Comparison of ENCODE assay signal across 8 cellular contexts in genomic region chr14:20428010-20428365, GRCh38. TPM values are rescaled to one million over a fixed set of nuclear protein-coding genes. Genes with fewer than 3 reads are reported as not detected.
DNase-seq lines count a peak whose midpoint lies in the region; ATAC-seq and TF ChIP-seq lines count a peak whose summit lies in the region.

No MANE protein-coding gene starts in this region.

- WGBS in mesenchymal stem cell: 89% methylated on average over 2 of the region's 5 CpGs

- no peak overlapping the region for H2BK12ac ChIP-seq in mesenchymal stem cell (ENCODE audit: low read length in 2 of 2)

- peak overlapping the region; percentile 18 to 56 for H3K18ac ChIP-seq in mesenchymal stem cell (ENCODE audit: low read depth in 1 of 2, low read length in 2 of 2)

- ATAC-seq in GM18505 (IDR thresholded peaks at IDR 0.05; ENCODE audit: unreplicated experiment) (peak; percentile 33), GM21528 (IDR thresholded peaks at IDR 0.05; ENCODE audit: low FRiP score, unreplicated experiment) (peak; percentile 30)

- DNase-seq in HL-60 (ENCODE audit: low read depth in 1 of 2, low spot score in 1 of 2) (no peak), mesenchymal stem cell (no peak), HCEC 1CT (no peak), anterior cingulate cortex (lab: John Stamatoyannopoulos, UW) (no peak), HK-2 (ENCODE audit: unreplicated experiment) (no peak), NCI-H2196 treated with DMSO at 0.1 percent for 48 hours (lab: John Stamatoyannopoulos, UW; ENCODE audit: unreplicated experiment) (no peak)

- TF ChIP-seq POLR2A in GM18505 (IDR thresholded peaks at IDR 0.05; ENCODE audit: borderline replicate concordance, extremely low read depth, insufficient read depth, insufficient read length): no peak

- H3K9me3 ChIP-seq in mesenchymal stem cell (ENCODE audit: control insufficient read depth, low read length): no peaks in the 10 kb centered on the region

- H3K4me1 ChIP-seq in mesenchymal stem cell (ENCODE audit: control insufficient read depth, insufficient read depth, low read depth, low read length): peaks cover 3% of the 10 kb centered on the region

- H3K4me3 ChIP-seq in HL-60 (replicated peaks; ENCODE audit: insufficient read depth, low read length) (peak overlapping the region; percentile 34), mesenchymal stem cell (ENCODE audit: insufficient read depth in 1 of 2, low read depth in 1 of 2, low read length in 2 of 2) (no peak overlapping the region)

- H3K27me3 ChIP-seq in HL-60 (ENCODE audit: insufficient read depth, poor library complexity, severe bottlenecking) (no peaks in the 10 kb centered on the region), mesenchymal stem cell (ENCODE audit: control insufficient read depth in 1 of 2, insufficient read depth in 1 of 2, low read length in 2 of 2) (no peaks in the 10 kb centered on the region)

- H3K23ac ChIP-seq in mesenchymal stem cell (ENCODE audit: low read length in 2 of 2): no peak overlapping the region

- H3K27ac ChIP-seq in HL-60 (replicated peaks) (peak overlapping the region; percentile 85), mesenchymal stem cell (ENCODE audit: low read length, poor library complexity, severe bottlenecking) (no peak overlapping the region)

- no peak for TF ChIP-seq CTCF in HL-60 (IDR thresholded peaks at IDR 0.05; ENCODE audit: insufficient read depth, low read length)

- H2BK5ac ChIP-seq in mesenchymal stem cell (ENCODE audit: low read depth, low read length, poor library complexity, severe bottlenecking): no peak overlapping the region

- no peak overlapping the region for H2BK15ac ChIP-seq in mesenchymal stem cell (ENCODE audit: low read depth, poor library complexity, severe bottlenecking)

- peak overlapping the region; percentile 29 for H2AFZ ChIP-seq in mesenchymal stem cell (ENCODE audit: low read depth, low read length)

- no peak overlapping the region for H2AK5ac ChIP-seq in mesenchymal stem cell (ENCODE audit: low read length, severe bottlenecking)

- H4K91ac ChIP-seq in mesenchymal stem cell (ENCODE audit: low read length): no peak overlapping the region

- H3K4me2 ChIP-seq in mesenchymal stem cell (ENCODE audit: low read length, poor library complexity, severe bottlenecking): no peak overlapping the region

- H3K79me1 ChIP-seq in mesenchymal stem cell (replicated peaks; ENCODE audit: low read length, poor library complexity, severe bottlenecking): no peaks in the 10 kb centered on the region

- no peaks in the 10 kb centered on the region for H3K36me3 ChIP-seq in mesenchymal stem cell (ENCODE audit: control insufficient read depth in 1 of 2, insufficient read depth in 2 of 2, low read depth in 1 of 2, low read length in 2 of 2)

- H4K8ac ChIP-seq in mesenchymal stem cell (ENCODE audit: low read length): no peak overlapping the region

- peak overlapping the region; percentile 11 for H2BK120ac ChIP-seq in mesenchymal stem cell (ENCODE audit: low read depth, low read length)

- no peak overlapping the region for H3K14ac ChIP-seq in mesenchymal stem cell (ENCODE audit: low read length in 2 of 2)

- no peak overlapping the region for H3K9ac ChIP-seq in mesenchymal stem cell (ENCODE audit: low read length)

- no peak overlapping the region for H3K4ac ChIP-seq in mesenchymal stem cell (ENCODE audit: low read depth in 1 of 2, low read length in 2 of 2)

RNA-seq across cellular contexts. Expression of gene KLHL33, which starts 8.0 kb away (rescaled TPM):
- 0.01 TPM for polyA plus RNA-seq in mesenchymal stem cell (2013, experiment 1 of 2)
- not detected for polyA plus RNA-seq in mesenchymal stem cell (2013, experiment 2 of 2)

RNA-seq across cellular contexts. Expression of gene TEP1, which starts 14.7 kb away (rescaled TPM):
- 10.7 TPM for polyA plus RNA-seq in mesenchymal stem cell (2013, experiment 1 of 2)
- polyA plus RNA-seq in mesenchymal stem cell (2013, experiment 2 of 2): 11.1 TPM

RNA-seq across cellular contexts. Expression of gene OSGEP, which starts 26.6 kb away (rescaled TPM):
- polyA plus RNA-seq in mesenchymal stem cell (2013, experiment 1 of 2): 15.2 TPM
- polyA plus RNA-seq in mesenchymal stem cell (2013, experiment 2 of 2): 14.4 TPM

RNA-seq across cellular contexts. Expression of gene APEX1, which starts 27.0 kb away (rescaled TPM):
- polyA plus RNA-seq in mesenchymal stem cell (2013, experiment 1 of 2): 255 TPM
- 251 TPM for polyA plus RNA-seq in mesenchymal stem cell (2013, experiment 2 of 2)

RNA-seq across cellular contexts. Expression of gene PIP4P1, which starts 33.2 kb away (rescaled TPM):
- polyA plus RNA-seq in mesenchymal stem cell (2013, experiment 1 of 2): 40.3 TPM
- polyA plus RNA-seq in mesenchymal stem cell (2013, experiment 2 of 2): 38.7 TPM
